ENCODE assay signal across 29 cellular contexts in the genomic region with DNA sequence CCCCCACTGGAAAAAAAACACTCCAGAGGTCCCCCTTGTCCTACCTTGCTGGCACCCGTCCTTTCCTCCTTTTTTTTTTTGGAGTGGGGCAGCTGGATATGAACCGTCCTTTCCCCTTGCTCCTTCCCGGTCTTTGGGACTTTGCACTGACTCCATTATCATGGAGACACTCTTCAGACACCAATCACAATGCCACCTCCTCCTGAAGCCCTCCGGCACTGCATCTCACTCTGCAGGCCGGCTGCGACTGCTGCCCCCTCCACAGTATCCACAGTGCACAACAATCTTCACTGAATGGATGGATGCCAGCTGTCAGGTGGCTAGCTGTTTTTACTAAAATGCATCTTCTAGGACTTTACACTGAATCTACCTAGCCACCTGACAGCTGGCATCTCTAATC. TPM values are rescaled to one million over a fixed set of nuclear protein-coding genes. Genes with fewer than 3 reads are reported as not detected.
A peak's percentile ranks its signal among the peaks of the same experiment; 100 is the strongest.
DNase-seq lines count a peak whose midpoint lies in the region; ATAC-seq and TF ChIP-seq lines count a peak whose summit lies in the region.
"Had no signal": no experiment of that assay in that cellular context is flagged by ENCODE, and none has a peak within 500 bp of the region (broad histone marks: within the 10 kb centered on the region; RNA-seq: fewer than 3 reads in every experiment).

No MANE protein-coding gene starts in this region.

- intact Hi-C loops in Right ventricle myocardium superior (cut with DNase I) (no loop called here), left ventricle myocardium superior (cut with micrococcal nuclease) (no loop called here), transverse colon (cut with DNase I; ENCODE audit: low total_unique reads) (no loop called here)

- H3K4me1 Mint-ChIP-seq in WTC11, result peaks cover 16% of the 10 kb centered on the region

- no peaks in the 10 kb centered on the region for H3K9me3 Mint-ChIP-seq in WTC11
- H3K9me3 Mint-ChIP-seq: central memory CD8-positive, alpha-beta T cell; HFFc6 had no signal

- TF ChIP-seq EP300 in transverse colon (IDR thresholded peaks at IDR 0.05; ENCODE audit: low read depth), result no peak

- peak; percentile 27 for DNase-seq in Right ventricle myocardium superior
- DNase-seq in left ventricle myocardium superior, result no peak
- DNase-seq in WTC11 (ENCODE audit: low spot score), result no peak
- no peak for DNase-seq in transverse colon
- DNase-seq: activated gamma-delta T cell; activated T-cell treated with anti-CD3 and anti-CD28 coated beads for 4 hours; dermis blood vessel endothelial cell; GM23248; HFFc6; mesendoderm; NCI-H1417 treated with DMSO at 0.1 percent for 48 hours; NCI-H2081; SIG-M5; stimulated activated CD4-positive, alpha-beta T cell treated with anti-CD3 and anti-CD28 coated beads, Interleukin-1b, Interleukin-23, amount 100 ng/mL, for 48 hours; stimulated activated CD8-positive, alpha-beta memory T cell treated with anti-CD3 and anti-CD28 coated beads, Interleukin-4, amount 100 ng/mL, for 48 hours; SW 1271 had no signal

- peaks cover 44 to 46% of the 10 kb centered on the region in 2 experiments for H3K4me1 ChIP-seq in neutrophil (ENCODE audit: control insufficient read depth in 1 of 2, insufficient read depth in 1 of 2, low read depth in 1 of 2, low read length in 1 of 2)
- peaks cover 0 to 13% (median 3%) of the 10 kb centered on the region in 4 donors for H3K4me1 ChIP-seq in transverse colon

- ATAC-seq in Right ventricle myocardium superior (ENCODE audit: poor library complexity) (no peak), left ventricle myocardium superior (no peak), WTC11 (peak; percentile 52), GM18517 (IDR thresholded peaks at IDR 0.05; ENCODE audit: unreplicated experiment) (no peak), HG02885 (IDR thresholded peaks at IDR 0.05; ENCODE audit: poor library complexity, unreplicated experiment) (no peak)
- ATAC-seq: GM12878, left lobe of liver, Panc1 had no signal

- H3K27ac Mint-ChIP-seq in WTC11, result peak overlapping the region; percentile 11
- H3K27ac Mint-ChIP-seq: HFFc6 had no signal

- no peak for TF ChIP-seq CTCF in WTC11 (IDR thresholded peaks at IDR 0.05)
- TF ChIP-seq CTCF in neutrophil (IDR thresholded peaks at IDR 0.05), result no peak
- TF ChIP-seq CTCF in transverse colon (IDR thresholded peaks at IDR 0.05), result no peak

- H3K36me3 ChIP-seq in neutrophil (peaks cover 31% of the 10 kb centered on the region), transverse colon (no peaks in the 10 kb centered on the region)

- in situ Hi-C loops in transverse colon (cut with MboI; ENCODE audit: low pct_ligation_motif_present in 1 of 4, low pct_unique_long_range_greater_than_20kb in 1 of 4, low sequenced_read_pairs in 3 of 4), result no loop called here

- H3K4me3 ChIP-seq in neutrophil (ENCODE audit: low read depth in 1 of 2, low read length in 1 of 2) (no peak overlapping the region), transverse colon (no peak overlapping the region)
- H3K4me3 ChIP-seq: GM12878, GM23248, skin epidermis had no signal

- H3K9me3 ChIP-seq in neutrophil, result no peaks in the 10 kb centered on the region
- no peaks in the 10 kb centered on the region for H3K9me3 ChIP-seq in transverse colon

- no peak overlapping the region for H3K4me3 Mint-ChIP-seq in WTC11
- H3K4me3 Mint-ChIP-seq: central memory CD8-positive, alpha-beta T cell; HFFc6 had no signal

- H3K27ac ChIP-seq in neutrophil, result peak overlapping the region; percentile 91
- H3K27ac ChIP-seq in transverse colon, result no peak overlapping the region
- H3K27ac ChIP-seq: GM23248, HL-60, skin epidermis had no signal

- POLR2A ChIA-PET in WTC11 (lab: Charles Lee), result no interaction called here

- H3K27me3 ChIP-seq in neutrophil (no peaks in the 10 kb centered on the region), transverse colon (no peaks in the 10 kb centered on the region)

- CTCF ChIA-PET in WTC11 (lab: Charles Lee), result interaction anchor here (1.1 kb wide), 1 partner anchor 87 kb away, joined by 4 read pairs; no protein-coding TSS in a partner anchor

- H3K27me3 Mint-ChIP-seq in WTC11 (ENCODE audit: low read depth), result no peaks in the 10 kb centered on the region
- H3K27me3 Mint-ChIP-seq: central memory CD8-positive, alpha-beta T cell had no signal

- H3K36me3 Mint-ChIP-seq in WTC11, result peaks cover 18% of the 10 kb centered on the region

- WGBS in transverse colon (ENCODE audit: low coverage in 1 of 2), 2 donors, result 92 to 94% methylated on average over 3 to 6 of the region's 6 CpGs

- TF ChIP-seq POLR2A in transverse colon (IDR thresholded peaks at IDR 0.05), result no peak

TF ChIP-seq in WTC11, 78 proteins besides CTCF, POLR2A, EP300 and RAD21 (continues in another document):
- TF ChIP-seq, protein P1, sequence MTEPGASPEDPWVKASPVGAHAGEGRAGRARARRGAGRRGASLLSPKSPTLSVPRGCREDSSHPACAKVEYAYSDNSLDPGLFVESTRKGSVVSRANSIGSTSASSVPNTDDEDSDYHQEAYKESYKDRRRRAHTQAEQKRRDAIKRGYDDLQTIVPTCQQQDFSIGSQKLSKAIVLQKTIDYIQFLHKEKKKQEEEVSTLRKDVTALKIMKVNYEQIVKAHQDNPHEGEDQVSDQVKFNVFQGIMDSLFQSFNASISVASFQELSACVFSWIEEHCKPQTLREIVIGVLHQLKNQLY (CRISPR knock-in tag; IDR thresholded peaks at IDR 0.05), result no peak
- no peak for TF ChIP-seq TP53 (CRISPR knock-in tag; IDR thresholded peaks at IDR 0.05)
- TF ChIP-seq, protein P2, sequence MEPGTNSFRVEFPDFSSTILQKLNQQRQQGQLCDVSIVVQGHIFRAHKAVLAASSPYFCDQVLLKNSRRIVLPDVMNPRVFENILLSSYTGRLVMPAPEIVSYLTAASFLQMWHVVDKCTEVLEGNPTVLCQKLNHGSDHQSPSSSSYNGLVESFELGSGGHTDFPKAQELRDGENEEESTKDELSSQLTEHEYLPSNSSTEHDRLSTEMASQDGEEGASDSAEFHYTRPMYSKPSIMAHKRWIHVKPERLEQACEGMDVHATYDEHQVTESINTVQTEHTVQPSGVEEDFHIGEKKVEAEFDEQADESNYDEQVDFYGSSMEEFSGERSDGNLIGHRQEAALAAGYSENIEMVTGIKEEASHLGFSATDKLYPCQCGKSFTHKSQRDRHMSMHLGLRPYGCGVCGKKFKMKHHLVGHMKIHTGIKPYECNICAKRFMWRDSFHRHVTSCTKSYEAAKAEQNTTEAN (CRISPR knock-in tag; IDR thresholded peaks at IDR 0.05), result no peak
- no peak for TF ChIP-seq FOXP1 (CRISPR knock-in tag; IDR thresholded peaks at IDR 0.05; ENCODE audit: borderline replicate concordance)
- TF ChIP-seq, protein P3, sequence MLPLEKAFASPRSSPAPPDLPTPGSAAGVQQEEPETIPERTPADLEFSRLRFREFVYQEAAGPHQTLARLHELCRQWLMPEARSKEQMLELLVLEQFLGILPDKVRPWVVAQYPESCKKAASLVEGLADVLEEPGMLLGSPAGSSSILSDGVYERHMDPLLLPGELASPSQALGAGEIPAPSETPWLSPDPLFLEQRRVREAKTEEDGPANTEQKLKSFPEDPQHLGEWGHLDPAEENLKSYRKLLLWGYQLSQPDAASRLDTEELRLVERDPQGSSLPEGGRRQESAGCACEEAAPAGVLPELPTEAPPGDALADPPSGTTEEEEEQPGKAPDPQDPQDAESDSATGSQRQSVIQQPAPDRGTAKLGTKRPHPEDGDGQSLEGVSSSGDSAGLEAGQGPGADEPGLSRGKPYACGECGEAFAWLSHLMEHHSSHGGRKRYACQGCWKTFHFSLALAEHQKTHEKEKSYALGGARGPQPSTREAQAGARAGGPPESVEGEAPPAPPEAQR (CRISPR knock-in tag; IDR thresholded peaks at IDR 0.05), result no peak
- TF ChIP-seq, protein P4, sequence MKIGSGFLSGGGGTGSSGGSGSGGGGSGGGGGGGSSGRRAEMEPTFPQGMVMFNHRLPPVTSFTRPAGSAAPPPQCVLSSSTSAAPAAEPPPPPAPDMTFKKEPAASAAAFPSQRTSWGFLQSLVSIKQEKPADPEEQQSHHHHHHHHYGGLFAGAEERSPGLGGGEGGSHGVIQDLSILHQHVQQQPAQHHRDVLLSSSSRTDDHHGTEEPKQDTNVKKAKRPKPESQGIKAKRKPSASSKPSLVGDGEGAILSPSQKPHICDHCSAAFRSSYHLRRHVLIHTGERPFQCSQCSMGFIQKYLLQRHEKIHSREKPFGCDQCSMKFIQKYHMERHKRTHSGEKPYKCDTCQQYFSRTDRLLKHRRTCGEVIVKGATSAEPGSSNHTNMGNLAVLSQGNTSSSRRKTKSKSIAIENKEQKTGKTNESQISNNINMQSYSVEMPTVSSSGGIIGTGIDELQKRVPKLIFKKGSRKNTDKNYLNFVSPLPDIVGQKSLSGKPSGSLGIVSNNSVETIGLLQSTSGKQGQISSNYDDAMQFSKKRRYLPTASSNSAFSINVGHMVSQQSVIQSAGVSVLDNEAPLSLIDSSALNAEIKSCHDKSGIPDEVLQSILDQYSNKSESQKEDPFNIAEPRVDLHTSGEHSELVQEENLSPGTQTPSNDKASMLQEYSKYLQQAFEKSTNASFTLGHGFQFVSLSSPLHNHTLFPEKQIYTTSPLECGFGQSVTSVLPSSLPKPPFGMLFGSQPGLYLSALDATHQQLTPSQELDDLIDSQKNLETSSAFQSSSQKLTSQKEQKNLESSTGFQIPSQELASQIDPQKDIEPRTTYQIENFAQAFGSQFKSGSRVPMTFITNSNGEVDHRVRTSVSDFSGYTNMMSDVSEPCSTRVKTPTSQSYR (CRISPR knock-in tag; IDR thresholded peaks at IDR 0.05), result no peak
- no peak for TF ChIP-seq NR2C2 (CRISPR knock-in tag; IDR thresholded peaks at IDR 0.05)
- TF ChIP-seq FOXJ3 (CRISPR knock-in tag; IDR thresholded peaks at IDR 0.05; ENCODE audit: borderline replicate concordance), result no peak

RNA-seq across cellular contexts. Expression of a gene that starts 12.7 kb away (rescaled TPM):
- total RNA-seq in Right ventricle myocardium superior (not detected), left ventricle myocardium superior (not detected), WTC11 (2021) (0.05 TPM in 1 of 3 replicates, not detected in the others), transverse colon (1 to 10 TPM in 1 of 4 donors, under 1 TPM in 1, not detected in 2; 0.82 to 1.1 TPM)
- total RNA-seq: dermis blood vessel endothelial cell, fibroblast of lung, GM23248, HFFc6, left lobe of liver, renal cortical epithelial cell, urinary bladder had no signal

RNA-seq across cellular contexts. Expression of a gene that starts 46.0 kb away (rescaled TPM):
- 0.16 TPM for total RNA-seq in Right ventricle myocardium superior
- total RNA-seq in left ventricle myocardium superior, result not detected
- total RNA-seq in WTC11 (2021), result 0.21 to 0.32 TPM (median 0.26 TPM) in 3 replicates
- 1 to 10 TPM in 1 of 4 donors, under 1 TPM in 2, not detected in 1; 0.48 to 7.8 (median 0.82) TPM for total RNA-seq in transverse colon
- total RNA-seq: fibroblast of lung, GM12878, GM23248, NCI-H460 had no signal
